Comparison of ENCODE assay signal across 1 cellular context in the genomic region with DNA sequence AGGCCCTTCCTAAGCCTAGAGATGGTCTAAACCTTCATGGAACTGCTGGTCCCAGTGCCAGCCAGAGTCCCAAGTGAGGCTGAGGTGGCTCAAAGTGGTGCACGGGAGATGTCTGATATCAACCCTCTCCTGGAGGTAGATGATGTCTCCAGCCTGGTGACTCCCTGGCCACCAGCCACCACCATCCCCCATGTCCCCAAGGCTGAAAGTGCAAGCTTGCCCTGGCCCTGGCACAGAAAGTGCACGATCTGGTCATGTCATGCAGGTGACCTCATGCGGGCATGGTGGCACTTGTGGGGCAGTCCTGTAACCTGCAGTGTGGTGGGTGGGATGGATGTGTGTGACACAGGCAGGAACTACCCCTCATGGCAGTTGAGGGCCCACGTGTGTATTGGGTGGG. TPM values are rescaled to one million over a fixed set of nuclear protein-coding genes. Genes with fewer than 3 reads are reported as not detected.
"Had no signal": no experiment of that assay in that cellular context is flagged by ENCODE, and none has a peak within 500 bp of the region (broad histone marks: within the 10 kb centered on the region; RNA-seq: fewer than 3 reads in every experiment).

No MANE protein-coding gene starts in this region.

RNA-seq across cellular contexts. Expression of gene SCGB2B2, which starts 11.7 kb away (rescaled TPM):
- total RNA-seq: activated T-helper 1 cell treated with anti-CD3 and anti-CD28 coated beads, Interleukin-12 subunit alpha, Interleukin-12 subunit beta, Interleukin-2, Interleukin-4 antibody, amounts not matched to agents 30 ng/mL and 10 ng/mL and 1 ng/mL, durations not matched to agents 14 hours and 24 hours and 36 hours had no signal
